ENCODE assay signal across 8 cellular contexts in genomic region chr5:100840364-100840763, GRCh38.
DNase-seq lines count a peak whose midpoint lies in the region; ATAC-seq lines count a peak whose summit lies in the region.

No MANE protein-coding gene starts in this region.

- no peaks in the 10 kb centered on the region for H3K27me3 Mint-ChIP-seq in CD4-positive, CD25-positive, alpha-beta regulatory T cell
- no peaks in the 10 kb centered on the region for H3K27me3 Mint-ChIP-seq in activated T-cell treated with anti-CD3 and anti-CD28 coated beads, Interleukin-2, amount 50 U/mL, for 72 hours (ENCODE audit: low read depth)

- no peaks in the 10 kb centered on the region for H3K27me3 ChIP-seq in CD4-positive, CD25-positive, alpha-beta regulatory T cell (ENCODE audit: control insufficient read depth, insufficient read depth, low read length)

- peak; percentile 61 to 62 for ATAC-seq in CD4-positive, CD25-positive, alpha-beta regulatory T cell (ENCODE audit: low read depth in 2 of 2)
- ATAC-seq in GM19452 (IDR thresholded peaks at IDR 0.05; ENCODE audit: unreplicated experiment) (peak; percentile 66), HG03457 (IDR thresholded peaks at IDR 0.05; ENCODE audit: unreplicated experiment) (peak; percentile 80)
- peak; percentile 88 to 91 for ATAC-seq in activated T-cell treated with anti-CD3 and anti-CD28 coated beads, Interleukin-2, amount 50 U/mL, for 72 hours (replicated peaks in 1 of 2)

- peak overlapping the region; percentile 77 for H3K4me3 ChIP-seq in CD4-positive, CD25-positive, alpha-beta regulatory T cell (ENCODE audit: low read depth, low read length)

- peaks cover 9% of the 10 kb centered on the region for H3K36me3 ChIP-seq in CD4-positive, CD25-positive, alpha-beta regulatory T cell (ENCODE audit: control insufficient read depth, insufficient read depth, low read length)

- peaks cover 36 to 78% (median 70%) of the 10 kb centered on the region in 4 donors for H3K4me1 Mint-ChIP-seq in CD4-positive, CD25-positive, alpha-beta regulatory T cell
- peaks cover 78% of the 10 kb centered on the region for H3K4me1 Mint-ChIP-seq in activated T-cell treated with anti-CD3 and anti-CD28 coated beads, Interleukin-2, amount 50 U/mL, for 72 hours (ENCODE audit: low read depth)

- no peaks in the 10 kb centered on the region for H3K9me3 ChIP-seq in CD4-positive, CD25-positive, alpha-beta regulatory T cell (ENCODE audit: control insufficient read depth in 2 of 2, low read length in 2 of 2)

- H3K27ac Mint-ChIP-seq in CD4-positive, CD25-positive, alpha-beta regulatory T cell, result peak overlapping the region; percentile 9 to 93 (median 70)
- peak overlapping the region; percentile 100 for H3K27ac Mint-ChIP-seq in activated T-cell treated with anti-CD3 and anti-CD28 coated beads, Interleukin-2, amount 50 U/mL, for 72 hours

- peaks cover 0 to 2% (median 0%) of the 10 kb centered on the region in 7 donors for H3K9me3 Mint-ChIP-seq in CD4-positive, CD25-positive, alpha-beta regulatory T cell
- H3K9me3 Mint-ChIP-seq in activated T-cell treated with anti-CD3 and anti-CD28 coated beads, Interleukin-2, amount 50 U/mL, for 72 hours, result peaks cover 0 to 2% of the 10 kb centered on the region in 2 donors

- DNase-seq in CD4-positive, CD25-positive, alpha-beta regulatory T cell, result peak in 2 of 3 donors; percentile 5 to 50
- peak; percentile 45 to 55 for DNase-seq in activated T-cell treated with anti-CD3 and anti-CD28 coated beads, Interleukin-2, amount 50 U/mL, for 72 hours
- DNase-seq in non-pigmented ciliary epithelial cell (ENCODE audit: low read depth) (peak; percentile 26), NCI-H526 (lab: John Stamatoyannopoulos, UW) (no peak), ecto neural progenitor cell (ENCODE audit: low spot score) (no peak), cerebellar cortex (ENCODE audit: low spot score) (no peak)

- peaks cover 42% of the 10 kb centered on the region for H3K4me1 ChIP-seq in CD4-positive, CD25-positive, alpha-beta regulatory T cell (ENCODE audit: control insufficient read depth, insufficient read depth, low read length, poor library complexity, severe bottlenecking)

- H3K27ac ChIP-seq in CD4-positive, CD25-positive, alpha-beta regulatory T cell (ENCODE audit: insufficient read depth, low read length, poor library complexity, severe bottlenecking), result peak overlapping the region; percentile 64

- peak overlapping the region in 3 of 4 donors; percentile 43 to 85 (median 84) for H3K4me3 Mint-ChIP-seq in CD4-positive, CD25-positive, alpha-beta regulatory T cell
- peak overlapping the region; percentile 68 to 93 for H3K4me3 Mint-ChIP-seq in activated T-cell treated with anti-CD3 and anti-CD28 coated beads, Interleukin-2, amount 50 U/mL, for 72 hours

- peaks cover 23% of the 10 kb centered on the region for H3K36me3 Mint-ChIP-seq in CD4-positive, CD25-positive, alpha-beta regulatory T cell
- peaks cover 2 to 19% of the 10 kb centered on the region in 2 donors for H3K36me3 Mint-ChIP-seq in activated T-cell treated with anti-CD3 and anti-CD28 coated beads, Interleukin-2, amount 50 U/mL, for 72 hours (ENCODE audit: insufficient read depth in 2 of 2)

Comparison
In these comparisons a context has a peak if more than half of its experiments do, and no peak if none do; other contexts are left out.
1. DNase-seq: peak in CD4-positive, CD25-positive, alpha-beta regulatory T cell (2 of 3), activated T-cell treated with anti-CD3 and anti-CD28 coated beads, Interleukin-2, amount 50 U/mL, for 72 hours (2 of 2) and non-pigmented ciliary epithelial cell (single experiment); none in NCI-H526 (0 of 2), ecto neural progenitor cell (single experiment) and cerebellar cortex (single experiment).
2. Peak in every context shown above with its lines, with median percentiles within 50 percentile points of each other: ATAC-seq.